In genomic region chr13:46121597-46122163, GRCh38 we compare ENCODE assay signal across 1 cellular context.
A peak's percentile ranks its signal among the peaks of the same experiment; 100 is the strongest.
TF ChIP-seq lines count a peak whose summit lies in the region.

No MANE protein-coding gene starts in this region.

TF ChIP-seq in HepG2, 621 proteins besides CTCF, POLR2A, EP300 and RAD21:
- TF ChIP-seq, protein P1, sequence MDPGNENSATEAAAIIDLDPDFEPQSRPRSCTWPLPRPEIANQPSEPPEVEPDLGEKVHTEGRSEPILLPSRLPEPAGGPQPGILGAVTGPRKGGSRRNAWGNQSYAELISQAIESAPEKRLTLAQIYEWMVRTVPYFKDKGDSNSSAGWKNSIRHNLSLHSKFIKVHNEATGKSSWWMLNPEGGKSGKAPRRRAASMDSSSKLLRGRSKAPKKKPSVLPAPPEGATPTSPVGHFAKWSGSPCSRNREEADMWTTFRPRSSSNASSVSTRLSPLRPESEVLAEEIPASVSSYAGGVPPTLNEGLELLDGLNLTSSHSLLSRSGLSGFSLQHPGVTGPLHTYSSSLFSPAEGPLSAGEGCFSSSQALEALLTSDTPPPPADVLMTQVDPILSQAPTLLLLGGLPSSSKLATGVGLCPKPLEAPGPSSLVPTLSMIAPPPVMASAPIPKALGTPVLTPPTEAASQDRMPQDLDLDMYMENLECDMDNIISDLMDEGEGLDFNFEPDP (CRISPR knock-in tag; conservative IDR thresholded peaks at IDR 0.05): no peak
- TF ChIP-seq ZBTB1 (CRISPR knock-in tag; IDR thresholded peaks at IDR 0.05; ENCODE audit: borderline replicate concordance): no peak
- no peak for TF ChIP-seq ZNF766 (CRISPR knock-in tag; IDR thresholded peaks at IDR 0.05; ENCODE audit: borderline replicate concordance)
- TF ChIP-seq SOX13 (IDR thresholded peaks at IDR 0.05): no peak
- TF ChIP-seq SOX13 (CRISPR knock-in tag; conservative IDR thresholded peaks at IDR 0.05 in 1 of 2, IDR thresholded peaks at IDR 0.05 in 1 of 2): 0 out of 4 replicates have a peak, but pooled peaks of 1 of the 2 experiments have one; percentile 24
- TF ChIP-seq SIX1 (CRISPR knock-in tag; IDR thresholded peaks at IDR 0.05; ENCODE audit: borderline replicate concordance): peak; percentile 23; the same call in 1 of the 2 replicates
- TF ChIP-seq ZKSCAN8 (CRISPR knock-in tag; IDR thresholded peaks at IDR 0.05; ENCODE audit: borderline replicate concordance): no peak
